Comparison of ENCODE assay signal across 9 cellular contexts in the genomic region with DNA sequence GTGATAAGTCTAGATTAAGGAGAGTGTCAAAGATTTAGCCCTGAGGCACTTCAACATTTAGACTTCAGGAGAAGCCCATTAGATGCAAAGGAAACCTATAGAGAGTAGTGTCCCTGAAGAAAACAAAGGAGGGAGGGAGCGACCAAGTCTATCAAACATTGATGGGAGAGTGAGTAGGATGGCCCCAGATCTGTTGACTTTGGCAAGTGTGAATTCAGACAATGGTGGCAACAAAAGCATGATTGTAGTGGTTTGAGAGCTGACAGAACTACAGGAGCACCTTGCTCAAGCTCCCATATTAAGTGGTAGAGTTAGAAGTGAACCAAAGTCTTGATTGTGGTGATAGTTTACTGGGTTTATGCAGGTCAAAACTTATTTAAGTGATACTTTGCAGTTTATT. TPM values are rescaled to one million over a fixed set of nuclear protein-coding genes. Genes with fewer than 3 reads are reported as not detected.
DNase-seq lines count a peak whose midpoint lies in the region; ATAC-seq and TF ChIP-seq lines count a peak whose summit lies in the region.
"Had no signal": no experiment of that assay in that cellular context is flagged by ENCODE, and none has a peak within 500 bp of the region (broad histone marks: within the 10 kb centered on the region; RNA-seq: fewer than 3 reads in every experiment).

No MANE protein-coding gene starts in this region.

- H3K79me2 ChIP-seq in Loucy (ENCODE audit: insufficient read depth, low read length): peaks cover 39% of the 10 kb centered on the region

- H3K4me2 ChIP-seq in BLaER1 treated with 17β-estradiol and CSF1 and Interleukin-3, amounts not matched to agents 10 nM and 100 nM: peak overlapping the region; percentile 91 to 97 (median 94)
- H3K4me2 ChIP-seq in Loucy (ENCODE audit: low read depth, low read length, poor library complexity, severe bottlenecking): peak overlapping the region; percentile 94

- ATAC-seq in left lobe of liver: no peak

- no peak for TF ChIP-seq CTCF in Loucy (conservative IDR thresholded peaks at IDR 0.05; ENCODE audit: low read length)
- TF ChIP-seq CTCF in coronary artery (IDR thresholded peaks at IDR 0.05): no peak
- no peak for TF ChIP-seq CTCF in neural crest cell (conservative IDR thresholded peaks at IDR 0.05)

- H3K9ac ChIP-seq in BLaER1 treated with 17β-estradiol and CSF1 and Interleukin-3, amounts not matched to agents 10 nM and 100 nM: peak overlapping the region; percentile 83 to 95 (median 91); a peak in 20 of 22 replicates
- H3K9ac ChIP-seq in Loucy (ENCODE audit: low read depth, low read length, poor library complexity, severe bottlenecking): peak overlapping the region; percentile 71

- no peak overlapping the region for H3K27ac Mint-ChIP-seq in neural crest cell (ENCODE audit: unreplicated experiment)

- H3K9me3 Mint-ChIP-seq in neural crest cell: no peaks in the 10 kb centered on the region

- peak overlapping the region; percentile 69 to 86 (median 78) for H3K4me3 ChIP-seq in BLaER1 treated with 17β-estradiol and CSF1 and Interleukin-3, amounts not matched to agents 10 nM and 100 nM
- H3K4me3 ChIP-seq in Loucy (ENCODE audit: low read length, poor library complexity, severe bottlenecking) (peak overlapping the region; percentile 91), coronary artery (peak overlapping the region; percentile 82)

- DNase-seq in coronary artery (ENCODE audit: low spot score): no peak
- no peak for DNase-seq in neural crest cell (ENCODE audit: low read depth, low spot score)
- no peak for DNase-seq in NCI-H774 (lab: John Stamatoyannopoulos, UW)
- DNase-seq in globus pallidus (ENCODE audit: low spot score): no peak
- no peak for DNase-seq in left lobe of liver (ENCODE audit: low spot score)
- no peak for DNase-seq in NCI-H2107 treated with DMSO at 0.1 percent for 48 hours (lab: John Stamatoyannopoulos, UW; ENCODE audit: unreplicated experiment)
- DNase-seq: NCI-H2227 treated with DMSO at 0.1 percent for 48 hours had no signal

- H3K4me1 ChIP-seq in BLaER1 treated with 17β-estradiol and CSF1 and Interleukin-3, amounts not matched to agents 10 nM and 100 nM: peaks cover 42 to 52% (median 46%) of the 10 kb centered on the region in 10 experiments
- H3K4me1 ChIP-seq in Loucy (ENCODE audit: insufficient read depth, low read length, poor library complexity, severe bottlenecking): peaks cover 37% of the 10 kb centered on the region

- peaks cover 31 to 38% (median 37%) of the 10 kb centered on the region in 11 experiments; a peak in 20 of 22 replicates for H4K20me1 ChIP-seq in BLaER1 treated with 17β-estradiol and CSF1 and Interleukin-3, amounts not matched to agents 10 nM and 100 nM
- H4K20me1 ChIP-seq in Loucy (ENCODE audit: insufficient read depth, low read length, poor library complexity, severe bottlenecking): peaks cover 36% of the 10 kb centered on the region

- H3K27ac ChIP-seq in BLaER1 treated with 17β-estradiol and CSF1 and Interleukin-3, amounts not matched to agents 10 nM and 100 nM: peak overlapping the region in 6 of 11 experiments; percentile 85 to 96 (median 91); a peak in 9 of 22 replicates
- H3K27ac ChIP-seq in coronary artery: peak overlapping the region; percentile 87 to 90

- H3K27me3 Mint-ChIP-seq in neural crest cell (ENCODE audit: low read depth): peaks cover 21% of the 10 kb centered on the region

- no peaks in the 10 kb centered on the region for H3K27me3 ChIP-seq in BLaER1 treated with 17β-estradiol and CSF1 and Interleukin-3, amounts not matched to agents 10 nM and 100 nM
- no peaks in the 10 kb centered on the region for H3K27me3 ChIP-seq in Loucy (ENCODE audit: insufficient read depth, low read length, poor library complexity, severe bottlenecking)

- no peaks in the 10 kb centered on the region for H3K9me3 ChIP-seq in BLaER1 treated with 17β-estradiol and CSF1 and Interleukin-3, amounts not matched to agents 10 nM and 100 nM (replicated peaks in 1 of 11)
- no peaks in the 10 kb centered on the region for H3K9me3 ChIP-seq in Loucy (ENCODE audit: insufficient read depth, low read depth, low read length)

- peaks cover 34% of the 10 kb centered on the region for H3K4me1 Mint-ChIP-seq in neural crest cell

- H2AFZ ChIP-seq in Loucy (ENCODE audit: low read length): peak overlapping the region; percentile 90

- H3F3A ChIP-seq in Loucy (ENCODE audit: low read depth): no peaks in the 10 kb centered on the region

- H3K9me2 ChIP-seq in Loucy (replicated peaks; ENCODE audit: low read depth, low read length): no peaks in the 10 kb centered on the region

- peak overlapping the region; percentile 96 for H3K4me3 Mint-ChIP-seq in neural crest cell

- peaks cover 0 to 30% (median 24%) of the 10 kb centered on the region in 11 experiments; a peak in 19 of 22 replicates for H3K36me3 ChIP-seq in BLaER1 treated with 17β-estradiol and CSF1 and Interleukin-3, amounts not matched to agents 10 nM and 100 nM
- H3K36me3 ChIP-seq in Loucy (ENCODE audit: insufficient read depth, low read length): no peaks in the 10 kb centered on the region

- H3K36me3 Mint-ChIP-seq in neural crest cell (ENCODE audit: low read depth): no peaks in the 10 kb centered on the region

RNA-seq across cellular contexts. Expression of a gene that starts 1.0 kb away (rescaled TPM):
- total RNA-seq in neural crest cell: 93.7 and 98.2 TPM in 2 replicates
- total RNA-seq in left lobe of liver: 24.4 TPM

RNA-seq across cellular contexts. Expression of a gene that starts 13.2 kb away (rescaled TPM):
- total RNA-seq in neural crest cell: 41.4 and 41.5 TPM in 2 replicates
- total RNA-seq in left lobe of liver: 2.3 TPM

RNA-seq across cellular contexts. Expression of a gene that starts 14.0 kb away (rescaled TPM):
- 71.0 and 71.6 TPM in 2 replicates for total RNA-seq in neural crest cell
- 24.0 TPM for total RNA-seq in left lobe of liver

RNA-seq across cellular contexts. Expression of a gene that starts 46.8 kb away (rescaled TPM):
- total RNA-seq in neural crest cell (138 and 145 TPM in 2 replicates), left lobe of liver (49.8 TPM)

RNA-seq across cellular contexts. Expression of a gene that starts 47.4 kb away (rescaled TPM):
- total RNA-seq in neural crest cell: 36.7 and 39.3 TPM in 2 replicates
- 53.3 TPM for total RNA-seq in left lobe of liver

Comparison
In these comparisons a context has a peak if more than half of its experiments do, and no peak if none do; other contexts are left out.
1. RNA of a gene that starts 13.2 kb away (total RNA-seq): 41.4 to 41.5 TPM in neural crest cell; 2.3 TPM in left lobe of liver (single experiment); every median in the first group is over 10 times any median in the second.
2. Peak in every context shown above with its lines, with median percentiles within 50 percentile points of each other: H3K4me3 ChIP-seq.